ENCODE assay signal across 23 cellular contexts in the genomic region with DNA sequence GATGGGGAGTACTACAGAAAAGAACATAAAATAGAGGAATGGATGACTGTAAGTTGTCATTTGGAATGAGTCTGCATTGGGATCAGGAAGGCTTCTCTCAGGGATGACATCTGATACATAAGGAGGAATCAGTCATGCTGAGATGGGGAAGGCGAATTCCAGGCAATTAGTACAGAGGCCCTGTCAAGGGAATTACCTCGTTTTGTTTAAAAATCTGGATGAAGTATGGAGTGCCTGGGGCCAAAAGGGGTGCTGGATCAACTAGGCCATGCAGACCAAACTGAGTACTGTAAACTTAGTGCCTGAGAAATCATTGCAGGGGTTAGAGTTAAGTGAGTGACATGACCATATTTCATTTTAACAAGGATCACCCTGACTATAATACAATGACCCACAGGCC.
DNase-seq lines count a peak whose midpoint lies in the region; ATAC-seq and TF ChIP-seq lines count a peak whose summit lies in the region.
"Had no signal": no experiment of that assay in that cellular context is flagged by ENCODE, and none has a peak within 500 bp of the region (broad histone marks: within the 10 kb centered on the region; RNA-seq: fewer than 3 reads in every experiment).

No MANE protein-coding gene starts in this region.

- H3K4me3 ChIP-seq in muscle layer of colon (ENCODE audit: low read depth in 1 of 2, low read length in 2 of 2): no peak overlapping the region
- H3K4me3 ChIP-seq: colonic mucosa, GM12878 had no signal

- no peaks in the 10 kb centered on the region for H3K9me3 ChIP-seq in muscle layer of colon (ENCODE audit: low read length)
- H3K9me3 ChIP-seq: colonic mucosa had no signal

- no peaks in the 10 kb centered on the region for H3K27me3 ChIP-seq in muscle layer of colon (ENCODE audit: control insufficient read depth in 1 of 2, insufficient read depth in 2 of 2, low read length in 2 of 2)
- H3K27me3 ChIP-seq: brain microvascular endothelial cell, colonic mucosa had no signal

- no peak for ATAC-seq in GM21390 (IDR thresholded peaks at IDR 0.05; ENCODE audit: unreplicated experiment)
- ATAC-seq: activated naive CD8-positive, alpha-beta T cell treated with anti-CD3 and anti-CD28 coated beads, Interleukin-2, amount 50 U/mL, for 24 hours; GM12878; naive thymus-derived CD8-positive, alpha-beta T cell; stimulated activated effector memory CD8-positive, alpha-beta T cell treated with anti-CD3 and anti-CD28 coated beads, Interleukin-12 subunit alpha, Interleukin-12 subunit beta, amount 100 ng/mL, for 72 hours had no signal

- no peak overlapping the region for H3K9ac ChIP-seq in muscle layer of colon (ENCODE audit: low read length)

- peak; percentile 51 for DNase-seq in NCI-H1105 treated with DMSO at 0.1 percent for 48 hours (lab: John Stamatoyannopoulos, UW)
- no peak for DNase-seq in NCI-H1105 (lab: John Stamatoyannopoulos, UW)
- no peak for DNase-seq in GM20000 (ENCODE audit: low spot score)
- no peak for DNase-seq in NCI-H1417 treated with DMSO at 0.1 percent for 48 hours (lab: John Stamatoyannopoulos, UW)
- no peak for DNase-seq in NCI-H2196 treated with DMSO at 0.1 percent for 48 hours (lab: John Stamatoyannopoulos, UW; ENCODE audit: unreplicated experiment)
- DNase-seq: 8988T; activated CD4-positive, alpha-beta T cell treated with anti-CD3 and anti-CD28 coated beads, Interleukin-2, amount 50 U/mL, for 48 hours; activated CD4-positive, CD25-positive, alpha-beta regulatory T cell; activated CD8-positive, alpha-beta memory T cell treated with anti-CD3 and anti-CD28 coated beads, Interleukin-2, amount 50 U/mL, for 48 hours; activated effector memory CD4-positive, alpha-beta T cell treated with Interleukin-2 at 50 U/mL for 16 hours; activated naive CD8-positive, alpha-beta T cell treated with anti-CD3 and anti-CD28 coated beads, Interleukin-2, amount 50 U/mL, for 24 hours; brain microvascular endothelial cell; colonic mucosa; Kasumi-1; kidney glomerular epithelial cell; naive thymus-derived CD8-positive, alpha-beta T cell; NCI-H2081 treated with DMSO at 0.1 percent for 48 hours; stimulated activated CD4-positive, alpha-beta T cell treated with anti-CD3 and anti-CD28 coated beads, Interleukin-1b, Interleukin-23, amount 100 ng/mL, for 48 hours had no signal

- H3K27ac ChIP-seq in cingulate gyrus (ENCODE audit: low read depth, low read length) (peak overlapping the region; percentile 74), muscle layer of colon (ENCODE audit: low read depth, low read length) (peak overlapping the region; percentile 8)
- H3K27ac ChIP-seq: brain microvascular endothelial cell, colonic mucosa had no signal

- H3K4me1 ChIP-seq in muscle layer of colon (ENCODE audit: insufficient read depth, low read length): peaks cover 11% of the 10 kb centered on the region
- H3K4me1 ChIP-seq: colonic mucosa had no signal

- no peak for TF ChIP-seq CTCF in GM20000 (IDR thresholded peaks at IDR 0.05; ENCODE audit: extremely low read depth, missing control alignments)

- no peaks in the 10 kb centered on the region for H3K36me3 ChIP-seq in muscle layer of colon (ENCODE audit: insufficient read depth, low read length)
- H3K36me3 ChIP-seq: brain microvascular endothelial cell, colonic mucosa had no signal
